In the genomic region with DNA sequence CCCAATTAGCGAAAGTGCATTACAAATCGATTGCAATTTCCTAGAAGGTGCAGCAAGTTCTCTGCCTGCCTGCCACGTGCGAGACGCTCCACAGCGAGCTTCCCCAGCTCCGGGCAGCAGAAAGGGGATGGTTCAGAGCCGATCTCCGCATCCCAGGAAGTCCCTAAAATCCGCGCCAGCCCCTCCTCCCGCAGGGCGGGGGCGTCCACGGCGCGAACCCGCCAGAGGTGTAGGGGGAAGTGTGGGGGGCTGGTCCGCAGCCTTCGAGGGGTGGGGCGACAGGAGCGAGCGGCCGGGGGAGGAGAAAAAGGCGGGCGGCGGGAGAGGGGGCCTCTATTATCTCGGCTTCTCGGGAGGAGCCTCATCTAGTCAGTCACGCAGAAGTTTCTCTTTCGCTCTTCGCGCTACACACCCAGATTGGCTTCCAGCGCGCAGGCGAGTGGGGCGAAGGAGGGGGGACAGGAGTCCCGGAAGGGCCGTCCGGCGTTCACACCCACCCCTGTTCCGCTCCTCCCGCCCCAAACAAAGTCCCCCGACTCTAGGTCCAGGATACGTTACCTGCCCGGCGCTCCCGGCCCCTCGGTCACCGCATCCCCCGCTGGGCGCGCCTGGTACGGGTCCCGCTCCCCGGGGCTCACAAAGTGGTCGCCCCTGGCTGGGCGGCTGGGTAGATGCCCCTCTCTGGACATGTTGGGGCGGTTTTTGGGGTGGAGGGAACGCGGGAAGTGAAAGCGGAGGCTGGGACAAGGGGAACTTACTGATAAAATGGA, we compare ENCODE assay signal across 8 cellular contexts. TPM values are rescaled to one million over a fixed set of nuclear protein-coding genes. Genes with fewer than 3 reads are reported as not detected.
DNase-seq lines count a peak whose midpoint lies in the region; ATAC-seq and TF ChIP-seq lines count a peak whose summit lies in the region.

No MANE protein-coding gene starts in this region.

- H3K27me3 ChIP-seq in ascending aorta = no peaks in the 10 kb centered on the region

- intact Hi-C loops in ascending aorta (cut with DNase I) = loop anchor here (1.0 to 5.0 kb wide), 4 partner anchors 7 to 831 kb away; no protein-coding TSS in a partner anchor

- peak; percentile 91 for DNase-seq in NCI-H1694 treated with DMSO at 0.1 percent for 48 hours (lab: John Stamatoyannopoulos, UW)
- DNase-seq in T-helper 2 cell treated with Interferon-gamma antibody and Interleukin-4, amounts not matched to agents 5 μg/mL and 100 μg/mL, for 36 hours (ENCODE audit: low spot score) = peak; percentile 89
- DNase-seq in ascending aorta (ENCODE audit: low spot score in 2 of 2) = peak; percentile 76 to 96
- DNase-seq in hepatic stellate cell (ENCODE audit: low spot score) = peak; percentile 85
- DNase-seq in retinal pigment epithelial cell (ENCODE audit: low read depth) = peak; percentile 69
- no peak for DNase-seq in NAMALWA (ENCODE audit: low spot score)

- H3K4me3 ChIP-seq in ascending aorta = peak overlapping the region; percentile 94 to 97
- peak overlapping the region; percentile 82 for H3K4me3 ChIP-seq in retinal pigment epithelial cell (ENCODE audit: low read length)

- peaks cover 1% of the 10 kb centered on the region for H3K36me3 Mint-ChIP-seq in T-helper 2 cell treated with Interferon-gamma antibody and Interleukin-4, amounts not matched to agents 5 μg/mL and 100 μg/mL, for 36 hours (ENCODE audit: low read depth)

- peaks cover 0 to 11% of the 10 kb centered on the region in 2 donors for H3K4me1 ChIP-seq in ascending aorta

- no peaks in the 10 kb centered on the region for H3K36me3 ChIP-seq in ascending aorta

- TF ChIP-seq CTCF in ascending aorta (IDR thresholded peaks at IDR 0.05) = no peak
- TF ChIP-seq CTCF in retinal pigment epithelial cell (conservative IDR thresholded peaks at IDR 0.05; ENCODE audit: low read depth, low read length) = no peak

- no peaks in the 10 kb centered on the region for H3K9me3 Mint-ChIP-seq in T-helper 2 cell treated with Interferon-gamma antibody and Interleukin-4, amounts not matched to agents 5 μg/mL and 100 μg/mL, for 36 hours

- H3K4me3 Mint-ChIP-seq in T-helper 2 cell treated with Interferon-gamma antibody and Interleukin-4, amounts not matched to agents 5 μg/mL and 100 μg/mL, for 36 hours = peak overlapping the region; percentile 88

- H3K27ac Mint-ChIP-seq in T-helper 2 cell treated with Interferon-gamma antibody and Interleukin-4, amounts not matched to agents 5 μg/mL and 100 μg/mL, for 36 hours = peak overlapping the region; percentile 98

- peak; percentile 83 for ATAC-seq in GM18502 (IDR thresholded peaks at IDR 0.05; ENCODE audit: poor library complexity, unreplicated experiment)
- peak; percentile 74 for ATAC-seq in HG02884 (IDR thresholded peaks at IDR 0.05; ENCODE audit: unreplicated experiment)

- peaks cover 45% of the 10 kb centered on the region for H3K4me1 Mint-ChIP-seq in T-helper 2 cell treated with Interferon-gamma antibody and Interleukin-4, amounts not matched to agents 5 μg/mL and 100 μg/mL, for 36 hours (ENCODE audit: low read depth)

- no peaks in the 10 kb centered on the region for H3K9me3 ChIP-seq in ascending aorta

- no peaks in the 10 kb centered on the region for H3K27me3 Mint-ChIP-seq in T-helper 2 cell treated with Interferon-gamma antibody and Interleukin-4, amounts not matched to agents 5 μg/mL and 100 μg/mL, for 36 hours (ENCODE audit: low read depth)

- H3K27ac ChIP-seq in ascending aorta = peak overlapping the region; percentile 100

RNA-seq across cellular contexts. Expression of gene NR4A2, which starts 9.1 kb away (rescaled TPM):
- total RNA-seq in ascending aorta = 8.7 TPM
